ENCODE assay signal across 8 cellular contexts in the genomic region with DNA sequence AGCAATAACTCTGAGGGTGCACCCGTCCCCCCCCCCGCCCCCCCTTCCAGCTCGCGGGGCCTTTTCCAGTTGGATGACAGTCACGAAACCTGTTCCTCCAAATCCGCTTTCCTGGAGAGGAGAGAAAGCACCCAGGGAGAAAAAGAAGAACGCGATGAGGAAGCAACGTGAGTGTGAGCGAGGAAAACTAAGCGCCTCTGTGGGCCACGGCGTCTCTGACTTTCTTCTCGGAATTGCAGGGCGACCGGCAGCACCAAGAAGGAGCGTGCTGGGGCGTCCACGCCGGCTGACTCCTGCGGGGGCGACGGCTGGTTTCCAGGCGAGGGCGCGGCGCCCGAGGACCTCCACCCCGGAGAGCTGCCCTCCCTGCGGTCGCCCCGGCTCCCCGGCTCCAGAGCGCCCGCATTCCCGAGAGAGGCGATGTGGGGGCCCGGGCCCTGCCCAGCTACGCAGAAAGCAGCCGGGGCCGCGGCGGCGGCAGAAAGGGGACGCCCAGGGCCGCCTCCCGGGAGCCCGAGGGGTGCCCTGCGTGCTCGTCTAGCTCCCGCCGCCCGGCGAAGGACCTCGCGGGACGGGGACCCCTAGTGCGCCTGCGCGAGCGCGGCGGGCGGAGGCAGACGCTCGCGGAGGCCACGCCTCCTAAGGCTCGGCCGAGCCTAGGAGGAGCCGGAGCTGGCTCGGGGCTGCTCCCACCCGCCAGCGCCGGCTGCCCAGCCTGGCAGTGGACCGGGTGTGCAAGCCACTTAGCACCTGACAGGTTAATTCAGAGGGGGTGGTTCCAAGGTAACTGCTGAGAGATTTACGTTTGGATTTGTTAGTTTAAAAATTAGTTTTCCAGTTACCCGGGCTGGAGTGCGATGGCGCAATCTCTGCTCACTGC. TPM values are rescaled to one million over a fixed set of nuclear protein-coding genes. Genes with fewer than 3 reads are reported as not detected.
DNase-seq lines count a peak whose midpoint lies in the region; ATAC-seq and TF ChIP-seq lines count a peak whose summit lies in the region.

No MANE protein-coding gene starts in this region.

- TF ChIP-seq CTCF in PC-9 (conservative IDR thresholded peaks at IDR 0.05) (no peak), esophagus muscularis mucosa (IDR thresholded peaks at IDR 0.05) (peak in 1 of 3 experiments; percentile 15)

- peaks cover 19% of the 10 kb centered on the region for H3K4me1 Mint-ChIP-seq in activated T-cell treated with anti-CD3 and anti-CD28 coated beads, Interleukin-2, amount 50 U/mL, for 4 hours (ENCODE audit: low read depth)

- H3F3A ChIP-seq in PC-9 (ENCODE audit: insufficient read depth, low read depth): peaks cover 10% of the 10 kb centered on the region; the same call in 1 of the 2 replicates

- CTCF ChIA-PET in PC-9 (lab: Charles Lee): interaction anchor here (0.5 to 1.2 kb wide), 6 partner anchors 25 to 1694 kb away, joined by 3 to 7 read pairs (median 4); no protein-coding TSS in a partner anchor

- H3K27me3 Mint-ChIP-seq in activated T-cell treated with anti-CD3 and anti-CD28 coated beads, Interleukin-2, amount 50 U/mL, for 4 hours (ENCODE audit: low read depth): peaks cover 52% of the 10 kb centered on the region

- in situ Hi-C loops in KBM-7 (cut with MboI; ENCODE audit: low pct_unique_long_range_greater_than_20kb, low sequenced_read_pairs): loop anchor here (25.0 kb wide), 1 partner anchor 310 kb away; a partner anchor contains a TSS

- 11% methylated on average over 17 of the region's 80 CpGs for WGBS in esophagus muscularis mucosa

- H3K4me2 ChIP-seq in PC-9: peak overlapping the region; percentile 74

- H4K20me1 ChIP-seq in PC-9 (ENCODE audit: insufficient read depth): no peaks in the 10 kb centered on the region

- POLR2A ChIA-PET in PC-9 (lab: Charles Lee; ENCODE audit: unreplicated experiment): interaction anchor here (0.6 kb wide), 7 partner anchors 190 to 1193 kb away, joined by 3 to 5 read pairs (median 4); no protein-coding TSS in a partner anchor

- H3K27ac ChIP-seq in PC-9: no peak overlapping the region
- peak overlapping the region; percentile 70 to 76 (median 74) for H3K27ac ChIP-seq in esophagus muscularis mucosa (replicated peaks in 1 of 4)

- H3K9me2 ChIP-seq in PC-9 (ENCODE audit: insufficient read depth): no peaks in the 10 kb centered on the region

- H3K36me3 ChIP-seq in PC-9 (ENCODE audit: low read depth): no peaks in the 10 kb centered on the region
- no peaks in the 10 kb centered on the region for H3K36me3 ChIP-seq in esophagus muscularis mucosa

- H3K4me1 ChIP-seq in PC-9 (replicated peaks; ENCODE audit: insufficient read depth) (peaks cover 9% of the 10 kb centered on the region), esophagus muscularis mucosa (peaks cover 11 to 38% (median 28%) of the 10 kb centered on the region in 4 donors)

- no TSS peak for BruUV-seq in PC-9 (replicated peaks; lab: Mats Ljungman, UMichigan)

- ATAC-seq in GM21723 (IDR thresholded peaks at IDR 0.05; ENCODE audit: unreplicated experiment): peak; percentile 88
- peak; percentile 91 to 93 for ATAC-seq in activated T-cell treated with anti-CD3 and anti-CD28 coated beads, Interleukin-2, amount 50 U/mL, for 4 hours

- H3K9me3 Mint-ChIP-seq in activated T-cell treated with anti-CD3 and anti-CD28 coated beads, Interleukin-2, amount 50 U/mL, for 4 hours: no peaks in the 10 kb centered on the region

- peaks cover 10% of the 10 kb centered on the region for H3K79me2 ChIP-seq in PC-9 (ENCODE audit: low read depth)

- DNase-seq in DMS153 treated with DMSO at 0.1 percent for 48 hours (lab: John Stamatoyannopoulos, UW; ENCODE audit: unreplicated experiment) (peak; percentile 73), KBM-7 (peak; percentile 86), PC-9 (peak; percentile 82 to 92), esophagus muscularis mucosa (ENCODE audit: extremely low spot score) (no peak), myocyte (ENCODE audit: low read depth) (peak; percentile 84)
- peak; percentile 78 for DNase-seq in activated T-cell treated with anti-CD3 and anti-CD28 coated beads, Interleukin-2, amount 50 U/mL, for 4 hours
- peak; percentile 56 for DNase-seq in stimulated activated CD8-positive, alpha-beta memory T cell treated with anti-CD3 and anti-CD28 coated beads, Interleukin-7, amount 100 ng/mL, for 24 hours (ENCODE audit: low read depth)

- H3K27me3 ChIP-seq in PC-9 (ENCODE audit: insufficient read depth, low read depth) (peaks cover 43% of the 10 kb centered on the region), esophagus muscularis mucosa (peaks cover 0 to 62% (median 27%) of the 10 kb centered on the region in 4 donors)

- no peak for TF ChIP-seq EP300 in esophagus muscularis mucosa (IDR thresholded peaks at IDR 0.05)

- H3K4me3 ChIP-seq in PC-9: peak overlapping the region; percentile 93
- H3K4me3 ChIP-seq in esophagus muscularis mucosa: peak overlapping the region; percentile 67 to 77 (median 74)

- no peaks in the 10 kb centered on the region for H3K36me3 Mint-ChIP-seq in activated T-cell treated with anti-CD3 and anti-CD28 coated beads, Interleukin-2, amount 50 U/mL, for 4 hours (ENCODE audit: insufficient read depth)

- peak overlapping the region; percentile 91 for H2AFZ ChIP-seq in PC-9

- intact Hi-C loops in PC-9 (cut with micrococcal nuclease; ENCODE audit: unreplicated experiment): loop anchor here (2.0 to 5.0 kb wide), 2 partner anchors 235 to 312 kb away; a partner anchor contains a TSS
- intact Hi-C loops in esophagus muscularis mucosa (cut with DNase I): no loop called here

- peak overlapping the region; percentile 79 for H3K4me3 Mint-ChIP-seq in activated T-cell treated with anti-CD3 and anti-CD28 coated beads, Interleukin-2, amount 50 U/mL, for 4 hours

- TF ChIP-seq POLR2A in esophagus muscularis mucosa (IDR thresholded peaks at IDR 0.05; ENCODE audit: low read depth): peak; percentile 32

- H3K9me3 ChIP-seq in PC-9 (ENCODE audit: insufficient read depth, low read depth) (no peaks in the 10 kb centered on the region), esophagus muscularis mucosa (no peaks in the 10 kb centered on the region)

RNA-seq across cellular contexts. Expression of a gene that starts 15.3 kb away (rescaled TPM):
- total RNA-seq in PC-9 (2021): not detected in 2 replicates
- not detected for total RNA-seq in activated T-cell treated with anti-CD3 and anti-CD28 coated beads, Interleukin-2, amount 50 U/mL, for 4 hours
- under 1 TPM; 0.17 to 0.84 (median 0.49) TPM for total RNA-seq in esophagus muscularis mucosa
- not detected in 2 replicates for total RNA-seq in myocyte
- not detected for polyA plus RNA-seq in myocyte (2012)

RNA-seq across cellular contexts. Expression of a gene that starts 20.9 kb away (rescaled TPM):
- total RNA-seq in PC-9 (2021) (93.8 and 94.5 TPM in 2 replicates), esophagus muscularis mucosa (10 to 100 TPM; 12.1 to 12.9 (median 12.5) TPM), myocyte (15.2 and 16.5 TPM in 2 replicates)
- total RNA-seq in activated T-cell treated with anti-CD3 and anti-CD28 coated beads, Interleukin-2, amount 50 U/mL, for 4 hours: 10 to 100 TPM; 91.0 to 92.4 (median 92.2) TPM
- 8.1 TPM for polyA plus RNA-seq in myocyte (2012)

RNA-seq across cellular contexts. Expression of a gene that starts 43.8 kb away (rescaled TPM):
- total RNA-seq in PC-9 (2021) (446 and 618 TPM in 2 replicates), esophagus muscularis mucosa (100 to 1,000 TPM; 312 to 516 (median 413) TPM), myocyte (1,024 and 1,042 TPM in 2 replicates)
- total RNA-seq in activated T-cell treated with anti-CD3 and anti-CD28 coated beads, Interleukin-2, amount 50 U/mL, for 4 hours: 100 to 1,000 TPM; 665 to 738 (median 720) TPM
- 363 TPM for polyA plus RNA-seq in myocyte (2012)
